In genomic region chr6:117409863-117410262, GRCh38 we compare ENCODE assay signal across 7 cellular contexts. TPM values are rescaled to one million over a fixed set of nuclear protein-coding genes. Genes with fewer than 3 reads are reported as not detected.
"Had no signal": no experiment of that assay in that cellular context is flagged by ENCODE, and none has a peak within 500 bp of the region (broad histone marks: within the 10 kb centered on the region; RNA-seq: fewer than 3 reads in every experiment).

No MANE protein-coding gene starts in this region.

- FAIRE-seq: H1, H54, HTR-8/SVneo had no signal

- H3K9me3 Mint-ChIP-seq: GM23338, H9 had no signal

- DNase-seq: H9, HCEC 1CT had no signal

- H3K4me3 Mint-ChIP-seq: GM23338, H9 had no signal

- H3K4me2 ChIP-seq: GM23338 had no signal

- H2AFZ ChIP-seq: GM23338 had no signal

- H3K27ac Mint-ChIP-seq: GM23338 had no signal

- ATAC-seq: GM23338 had no signal

- H3K4me3 ChIP-seq: GM23338 had no signal

RNA-seq across cellular contexts. Expression of gene ROS1, which starts 15.9 kb away (rescaled TPM):
- total RNA-seq: GM23338, H1, H9, HT-29 had no signal
- polyA plus RNA-seq: GM23338, H1 had no signal
